13 cellular contexts compared by ENCODE assay signal in genomic region chr22:42938449-42938848, GRCh38.
DNase-seq lines count a peak whose midpoint lies in the region; ATAC-seq, FAIRE-seq and TF ChIP-seq lines count a peak whose summit lies in the region.
"Had no signal": no experiment of that assay in that cellular context is flagged by ENCODE, and none has a peak within 500 bp of the region (broad histone marks: within the 10 kb centered on the region; RNA-seq: fewer than 3 reads in every experiment).

No MANE protein-coding gene starts in this region.

- in situ Hi-C loops in HepG2 (cut with HindIII; ENCODE audit: extremely low pct_ligation_motif_present, low pct_unique_long_range_greater_than_20kb): no loop called here

- BruUV-seq in MCF 10A (replicated peaks; lab: Mats Ljungman, UMichigan): no TSS peak
- no TSS peak for BruUV-seq in HepG2 (replicated peaks; lab: Mats Ljungman, UMichigan)

- CTCF ChIA-PET in MCF 10A (lab: Yijun Ruan, JAX) (interaction anchor here (0.8 to 2.1 kb wide), 3 partner anchors 18 to 70 kb away, joined by 3 to 4 read pairs (median 4); no protein-coding TSS in a partner anchor), HepG2 (lab: Yijun Ruan, JAX; ENCODE audit: low intra/inter-chr PET ratio, low total read pairs) (no interaction called here)

- no peak overlapping the region for H2AFZ ChIP-seq in HepG2 (ENCODE audit: low read length)

- POLR2A ChIA-PET in MCF 10A (lab: Yijun Ruan, JAX) (interaction anchor here (0.6 to 3.3 kb wide), 13 partner anchors 9 to 289 kb away, joined by 3 to 29 read pairs (median 4); partner anchors contain the start of genes CYB5R3 and PACSIN2), HepG2 (lab: Yijun Ruan, JAX) (interaction anchor here (1.1 to 2.5 kb wide), 3 partner anchors 21 to 77 kb away, joined by 3 to 9 read pairs (median 3); partner anchors contain the start of gene PACSIN2)

- H3K4me1 Mint-ChIP-seq in MCF 10A (ENCODE audit: insufficient read depth, unreplicated experiment): peaks cover 67% of the 10 kb centered on the region

- TF ChIP-seq EP300 in sigmoid colon (IDR thresholded peaks at IDR 0.05) (no peak), HepG2 (IDR thresholded peaks at IDR 0.05; ENCODE audit: low read depth in 2 of 2, low read length in 2 of 2) (no peak), HepG2 (CRISPR knock-in tag; IDR thresholded peaks at IDR 0.05; ENCODE audit: borderline replicate concordance) (no peak)

- H3K27me3 ChIP-seq in sigmoid colon (no peaks in the 10 kb centered on the region), HepG2 (ENCODE audit: control insufficient read depth in 1 of 2, insufficient read depth in 2 of 2, low read length in 2 of 2) (no peaks in the 10 kb centered on the region)
- H3K27me3 ChIP-seq: testis had no signal

- no peak for ATAC-seq in HepG2
- ATAC-seq: GM12878 had no signal

- FAIRE-seq in HepG2 (lab: Jason Lieb, UNC) (no peak), H54 (lab: Jason Lieb, UNC) (no peak)
- FAIRE-seq: GM12878 had no signal

- no peaks in the 10 kb centered on the region for H3K27me3 Mint-ChIP-seq in MCF 10A (ENCODE audit: insufficient read depth, unreplicated experiment)

- no peak overlapping the region for H3K9ac ChIP-seq in HepG2 (ENCODE audit: insufficient read depth, low read depth, low read length)

- peak overlapping the region; percentile 75 for H3K27ac Mint-ChIP-seq in MCF 10A (ENCODE audit: low read depth, unreplicated experiment)

- H3K9me3 ChIP-seq in sigmoid colon: no peaks in the 10 kb centered on the region
- H3K9me3 ChIP-seq in HepG2 (ENCODE audit: low read length): no peaks in the 10 kb centered on the region
- H3K9me3 ChIP-seq: testis had no signal

- H3K4me1 ChIP-seq in sigmoid colon (peaks cover 0 to 79% (median 74%) of the 10 kb centered on the region in 4 donors), HepG2 (ENCODE audit: insufficient read depth, low read length) (peaks cover 79% of the 10 kb centered on the region)

- H3K4me2 ChIP-seq in HepG2 (ENCODE audit: low read depth, low read length): no peak overlapping the region

- intact Hi-C loops in MCF 10A (cut with micrococcal nuclease): loop anchor here (5.0 to 10.0 kb wide), 2 partner anchors 96 to 301 kb away; no protein-coding TSS in a partner anchor
- intact Hi-C loops in sigmoid colon (cut with DNase I): no loop called here
- intact Hi-C loops in HepG2 (cut with micrococcal nuclease; ENCODE audit: unreplicated experiment): no loop called here

- H3K4me3 ChIP-seq in sigmoid colon (no peak overlapping the region), HepG2 (replicated peaks in 1 of 3; ENCODE audit: insufficient read depth in 1 of 3, low read depth in 2 of 3, low read length in 3 of 3) (no peak overlapping the region)
- H3K4me3 ChIP-seq: GM12878, testis had no signal

- H4K20me1 ChIP-seq in HepG2 (ENCODE audit: insufficient read depth, low read length): peaks cover 4% of the 10 kb centered on the region; the same call in 1 of the 2 replicates

- TF ChIP-seq POLR2A in sigmoid colon (IDR thresholded peaks at IDR 0.05) (no peak), HepG2 (IDR thresholded peaks at IDR 0.05; ENCODE audit: insufficient read depth in 1 of 2, low read depth in 2 of 2, low read length in 2 of 2) (no peak), H54 (IDR thresholded peaks at IDR 0.05; ENCODE audit: low read depth, low read length) (no peak)

- no peak overlapping the region for H3K4me3 Mint-ChIP-seq in MCF 10A (ENCODE audit: unreplicated experiment)
- H3K4me3 Mint-ChIP-seq: H9 had no signal

- peaks cover 9% of the 10 kb centered on the region for H3K36me3 Mint-ChIP-seq in MCF 10A (ENCODE audit: insufficient read depth, unreplicated experiment)

- DNase-seq in MCF 10A (ENCODE audit: unreplicated experiment) (no peak), islet precursor cell (peak; percentile 42), sigmoid colon (no peak), HepG2 (ENCODE audit: low spot score) (no peak), H54 (ENCODE audit: insufficient read length, low spot score) (no peak), putamen (ENCODE audit: low spot score) (no peak)
- DNase-seq in stimulated activated CD4-positive, alpha-beta T cell treated with anti-CD3 and anti-CD28 coated beads, Interleukin-12 subunit alpha, Interleukin-12 subunit beta, amount 100 ng/mL, for 4 hours: no peak
- DNase-seq: caudate nucleus, DMS79 treated with DMSO at 0.1 percent for 48 hours, H9, testis had no signal

- H3K36me3 ChIP-seq in sigmoid colon (no peaks in the 10 kb centered on the region), HepG2 (replicated peaks in 1 of 2; ENCODE audit: control insufficient read depth in 1 of 2, insufficient read depth in 2 of 2, low read length in 2 of 2) (peaks cover 3 to 10% of the 10 kb centered on the region in 2 experiments; a peak in 4 of 5 replicates)

- 89 to 93% methylated on average over 7 of the region's 7 CpGs for WGBS in sigmoid colon, 2 donors
- WGBS in HepG2 (ENCODE audit: low lambda C conversion rate): 95% methylated on average over 7 of the region's 7 CpGs

- TF ChIP-seq CTCF in C4-2B (conservative IDR thresholded peaks at IDR 0.05): no peak
- no peak for TF ChIP-seq CTCF in MCF 10A (IDR thresholded peaks at IDR 0.05; ENCODE audit: unreplicated experiment)
- TF ChIP-seq CTCF in sigmoid colon (IDR thresholded peaks at IDR 0.05): no peak
- TF ChIP-seq CTCF in HepG2 (CRISPR knock-in tag; IDR thresholded peaks at IDR 0.05): no peak

- TF ChIP-seq RAD21 in HepG2 (CRISPR knock-in tag; IDR thresholded peaks at IDR 0.05): no peak

- H3K27ac ChIP-seq in C4-2B (peak overlapping the region; percentile 77), sigmoid colon (peak overlapping the region; percentile 76 to 94 (median 90)), HepG2 (ENCODE audit: extremely low read length, insufficient read depth, low read length) (no peak overlapping the region)

- no peaks in the 10 kb centered on the region for H3K9me3 Mint-ChIP-seq in MCF 10A (ENCODE audit: unreplicated experiment)
- H3K9me3 Mint-ChIP-seq: H9 had no signal

- peaks cover 79% of the 10 kb centered on the region for H3K79me2 ChIP-seq in HepG2 (ENCODE audit: insufficient read depth, low read length)

TF ChIP-seq in HepG2, 621 proteins besides CTCF, POLR2A, EP300 and RAD21:
- TF ChIP-seq YEATS4 (CRISPR knock-in tag; IDR thresholded peaks at IDR 0.05; ENCODE audit: borderline replicate concordance) (no peak), TERF1 (CRISPR knock-in tag; IDR thresholded peaks at IDR 0.05) (no peak), STAT5B (CRISPR knock-in tag; IDR thresholded peaks at IDR 0.05) (no peak)
- TF ChIP-seq, protein P1, sequence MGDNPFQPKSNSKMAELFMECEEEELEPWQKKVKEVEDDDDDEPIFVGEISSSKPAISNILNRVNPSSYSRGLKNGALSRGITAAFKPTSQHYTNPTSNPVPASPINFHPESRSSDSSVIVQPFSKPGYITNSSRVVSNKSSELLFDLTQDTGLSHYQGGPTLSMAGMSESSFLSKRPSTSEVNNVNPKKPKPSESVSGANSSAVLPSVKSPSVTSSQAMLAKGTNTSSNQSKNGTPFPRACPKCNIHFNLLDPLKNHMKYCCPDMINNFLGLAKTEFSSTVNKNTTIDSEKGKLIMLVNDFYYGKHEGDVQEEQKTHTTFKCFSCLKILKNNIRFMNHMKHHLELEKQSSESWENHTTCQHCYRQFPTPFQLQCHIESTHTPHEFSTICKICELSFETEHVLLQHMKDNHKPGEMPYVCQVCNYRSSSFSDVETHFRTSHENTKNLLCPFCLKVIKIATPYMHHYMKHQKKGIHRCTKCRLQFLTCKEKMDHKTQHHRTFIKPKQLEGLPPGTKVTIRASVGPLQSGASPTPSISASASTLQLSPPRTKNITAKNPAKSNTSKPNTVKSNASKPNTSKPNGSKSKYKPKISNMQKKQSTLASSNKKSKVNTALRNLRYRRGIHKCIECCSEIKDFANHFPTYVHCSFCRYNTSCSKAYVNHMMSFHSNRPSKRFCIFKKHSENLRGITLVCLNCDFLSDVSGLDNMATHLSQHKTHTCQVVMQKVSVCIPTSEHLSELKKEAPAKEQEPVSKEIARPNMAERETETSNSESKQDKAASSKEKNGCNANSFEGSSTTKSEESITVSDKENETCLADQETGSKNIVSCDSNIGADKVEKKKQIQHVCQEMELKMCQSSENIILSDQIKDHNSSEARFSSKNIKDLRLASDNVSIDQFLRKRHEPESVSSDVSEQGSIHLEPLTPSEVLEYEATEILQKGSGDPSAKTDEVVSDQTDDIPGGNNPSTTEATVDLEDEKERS (CRISPR knock-in tag; IDR thresholded peaks at IDR 0.05): no peak
- TF ChIP-seq, protein P2, sequence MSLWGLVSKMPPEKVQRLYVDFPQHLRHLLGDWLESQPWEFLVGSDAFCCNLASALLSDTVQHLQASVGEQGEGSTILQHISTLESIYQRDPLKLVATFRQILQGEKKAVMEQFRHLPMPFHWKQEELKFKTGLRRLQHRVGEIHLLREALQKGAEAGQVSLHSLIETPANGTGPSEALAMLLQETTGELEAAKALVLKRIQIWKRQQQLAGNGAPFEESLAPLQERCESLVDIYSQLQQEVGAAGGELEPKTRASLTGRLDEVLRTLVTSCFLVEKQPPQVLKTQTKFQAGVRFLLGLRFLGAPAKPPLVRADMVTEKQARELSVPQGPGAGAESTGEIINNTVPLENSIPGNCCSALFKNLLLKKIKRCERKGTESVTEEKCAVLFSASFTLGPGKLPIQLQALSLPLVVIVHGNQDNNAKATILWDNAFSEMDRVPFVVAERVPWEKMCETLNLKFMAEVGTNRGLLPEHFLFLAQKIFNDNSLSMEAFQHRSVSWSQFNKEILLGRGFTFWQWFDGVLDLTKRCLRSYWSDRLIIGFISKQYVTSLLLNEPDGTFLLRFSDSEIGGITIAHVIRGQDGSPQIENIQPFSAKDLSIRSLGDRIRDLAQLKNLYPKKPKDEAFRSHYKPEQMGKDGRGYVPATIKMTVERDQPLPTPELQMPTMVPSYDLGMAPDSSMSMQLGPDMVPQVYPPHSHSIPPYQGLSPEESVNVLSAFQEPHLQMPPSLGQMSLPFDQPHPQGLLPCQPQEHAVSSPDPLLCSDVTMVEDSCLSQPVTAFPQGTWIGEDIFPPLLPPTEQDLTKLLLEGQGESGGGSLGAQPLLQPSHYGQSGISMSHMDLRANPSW (CRISPR knock-in tag; IDR thresholded peaks at IDR 0.05; ENCODE audit: borderline replicate concordance): no peak
